10 cellular contexts compared by ENCODE assay signal in genomic region chr7:75663302-75663907, GRCh38.
DNase-seq lines count a peak whose midpoint lies in the region; ATAC-seq and TF ChIP-seq lines count a peak whose summit lies in the region.
"Had no signal": no experiment of that assay in that cellular context is flagged by ENCODE, and none has a peak within 500 bp of the region (broad histone marks: within the 10 kb centered on the region; RNA-seq: fewer than 3 reads in every experiment).

No MANE protein-coding gene starts in this region.

- H3K36me3 Mint-ChIP-seq in central memory CD8-positive, alpha-beta T cell (ENCODE audit: insufficient read depth) = peaks cover 2% of the 10 kb centered on the region

- H3K9ac ChIP-seq in BLaER1 = no peak overlapping the region

- WGBS in sigmoid colon, 2 donors = 80 to 89% methylated on average over 8 of the region's 8 CpGs

- DNase-seq in central memory CD8-positive, alpha-beta T cell (ENCODE audit: low spot score in 2 of 2) = no peak
- no peak for DNase-seq in NCI-H510A (lab: John Stamatoyannopoulos, UW)
- no peak for DNase-seq in sigmoid colon
- DNase-seq in stimulated activated CD4-positive, alpha-beta T cell treated with anti-CD3 and anti-CD28 coated beads, Interleukin-4, amount 100 ng/mL, for 1 hour = no peak
- DNase-seq: stimulated activated CD4-positive, alpha-beta T cell treated with anti-CD3 and anti-CD28 coated beads, Interleukin-12 subunit alpha, Interleukin-12 subunit beta, amount 100 ng/mL, for 4 hours had no signal

- no peak overlapping the region for H3K4me3 ChIP-seq in BLaER1
- no peak overlapping the region for H3K4me3 ChIP-seq in sigmoid colon
- H3K4me3 ChIP-seq: transverse colon had no signal

- peak; percentile 41 for ATAC-seq in GM19467 (IDR thresholded peaks at IDR 0.05; ENCODE audit: unreplicated experiment)
- peak; percentile 44 for ATAC-seq in HG03064 (IDR thresholded peaks at IDR 0.05; ENCODE audit: low read depth, unreplicated experiment)
- no peak for ATAC-seq in central memory CD8-positive, alpha-beta T cell (replicated peaks; ENCODE audit: extremely low read depth, poor library complexity, severe bottlenecking)
- no peak for ATAC-seq in SK-N-SH treated with all-trans-retinoic acid at 6 μM for 48 hours

- no peak for TF ChIP-seq EP300 in sigmoid colon (IDR thresholded peaks at IDR 0.05)

- H3K4me1 Mint-ChIP-seq in central memory CD8-positive, alpha-beta T cell = peaks cover 10% of the 10 kb centered on the region

- H3K27me3 Mint-ChIP-seq in central memory CD8-positive, alpha-beta T cell = no peaks in the 10 kb centered on the region

- TF ChIP-seq CTCF in sigmoid colon (IDR thresholded peaks at IDR 0.05) = no peak

- no peak for TF ChIP-seq POLR2A in sigmoid colon (IDR thresholded peaks at IDR 0.05)

- H3K4me1 ChIP-seq in BLaER1 (peaks cover 30% of the 10 kb centered on the region), sigmoid colon (no peaks in the 10 kb centered on the region)
- H3K4me1 ChIP-seq: transverse colon had no signal

- peak overlapping the region; percentile 50 for H3K27ac Mint-ChIP-seq in central memory CD8-positive, alpha-beta T cell (ENCODE audit: low read depth)

- H3K4me2 ChIP-seq in BLaER1 = peak overlapping the region; percentile 38; the same call in 1 of the 2 replicates

- no peaks in the 10 kb centered on the region for H3K27me3 ChIP-seq in BLaER1
- no peaks in the 10 kb centered on the region for H3K27me3 ChIP-seq in sigmoid colon
- H3K27me3 ChIP-seq: transverse colon had no signal

- no peaks in the 10 kb centered on the region; the same call in 1 of the 2 replicates for H3K36me3 ChIP-seq in BLaER1
- H3K36me3 ChIP-seq in sigmoid colon = no peaks in the 10 kb centered on the region
- H3K36me3 ChIP-seq: transverse colon had no signal

- no peaks in the 10 kb centered on the region for H4K20me1 ChIP-seq in BLaER1

- H3K27ac ChIP-seq in BLaER1 (no peak overlapping the region), sigmoid colon (no peak overlapping the region)

- H3K4me3 Mint-ChIP-seq in central memory CD8-positive, alpha-beta T cell = no peak overlapping the region

- H3K9me3 Mint-ChIP-seq in central memory CD8-positive, alpha-beta T cell = no peaks in the 10 kb centered on the region

- intact Hi-C loops in sigmoid colon (cut with DNase I) = no loop called here

- no peaks in the 10 kb centered on the region for H3K9me3 ChIP-seq in BLaER1
- no peaks in the 10 kb centered on the region for H3K9me3 ChIP-seq in sigmoid colon
- H3K9me3 ChIP-seq: transverse colon had no signal

TF ChIP-seq in SK-N-SH treated with all-trans-retinoic acid at 6 μM for 48 hours, 23 proteins besides CTCF, POLR2A, EP300 and RAD21:
- TF ChIP-seq TCF4 (CRISPR knock-in tag; IDR thresholded peaks at IDR 0.05; ENCODE audit: borderline replicate concordance) (no peak), ZNF565 (CRISPR knock-in tag; conservative IDR thresholded peaks at IDR 0.05; ENCODE audit: low read depth) (no peak), ESRRG (CRISPR knock-in tag; IDR thresholded peaks at IDR 0.05) (no peak), ISL1 (CRISPR knock-in tag; IDR thresholded peaks at IDR 0.05) (no peak), CREB5 (CRISPR knock-in tag; IDR thresholded peaks at IDR 0.05; ENCODE audit: low read depth) (no peak), ZFP30 (CRISPR knock-in tag; IDR thresholded peaks at IDR 0.05) (no peak), BACH2 (CRISPR knock-in tag; IDR thresholded peaks at IDR 0.05; ENCODE audit: borderline replicate concordance) (no peak), PPARA (CRISPR knock-in tag; IDR thresholded peaks at IDR 0.05; ENCODE audit: borderline replicate concordance) (no peak), PATZ1 (CRISPR knock-in tag; IDR thresholded peaks at IDR 0.05; ENCODE audit: borderline replicate concordance) (no peak)

Comparison
In these comparisons a context has a peak if more than half of its experiments do, and no peak if none do; other contexts are left out.
1. ATAC-seq: peak in GM19467 (single experiment) and HG03064 (single experiment); none in central memory CD8-positive, alpha-beta T cell (single experiment) and SK-N-SH treated with all-trans-retinoic acid at 6 μM for 48 hours (single experiment).